ENCODE assay signal across 1 cellular context in the genomic region with DNA sequence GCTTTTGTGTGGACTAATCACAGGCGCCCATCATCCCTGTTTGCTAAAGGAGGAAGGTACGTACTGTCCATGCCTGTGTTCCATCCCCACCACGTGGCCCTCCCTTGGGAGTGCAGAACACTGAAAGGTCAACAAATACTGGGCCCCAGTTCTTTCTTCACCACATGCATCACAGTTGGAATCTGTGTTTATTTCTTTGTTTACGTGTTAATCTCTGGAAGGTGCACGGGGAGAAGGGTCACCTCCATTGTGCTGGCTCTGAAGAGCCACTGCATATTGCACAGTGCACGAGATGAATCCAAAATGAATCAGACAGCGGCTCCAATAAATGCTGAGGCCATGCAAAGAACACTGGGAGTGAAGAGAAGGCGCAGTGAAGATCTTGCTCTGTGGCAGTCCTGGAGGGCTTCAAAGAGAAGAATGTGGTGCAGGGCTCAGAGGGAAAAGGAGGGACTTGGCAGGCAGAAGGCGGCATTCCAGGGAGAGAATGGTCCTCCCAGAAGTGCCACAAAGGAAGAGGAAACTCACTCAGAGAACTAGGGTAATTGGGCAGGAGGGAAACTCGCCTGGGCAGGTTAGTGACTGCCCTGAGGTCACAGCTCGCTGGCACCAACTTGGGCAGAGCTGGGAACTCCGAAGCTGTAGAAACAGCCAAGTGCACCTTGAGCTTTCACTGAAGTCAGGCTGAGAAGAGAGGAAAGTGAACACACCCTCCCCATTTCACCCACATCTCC.
TF ChIP-seq lines count a peak whose summit lies in the region.

No MANE protein-coding gene starts in this region.

TF ChIP-seq in HepG2, 621 proteins besides CTCF, POLR2A, EP300 and RAD21 (continued from another document and continues in another):
- TF ChIP-seq, protein P1, sequence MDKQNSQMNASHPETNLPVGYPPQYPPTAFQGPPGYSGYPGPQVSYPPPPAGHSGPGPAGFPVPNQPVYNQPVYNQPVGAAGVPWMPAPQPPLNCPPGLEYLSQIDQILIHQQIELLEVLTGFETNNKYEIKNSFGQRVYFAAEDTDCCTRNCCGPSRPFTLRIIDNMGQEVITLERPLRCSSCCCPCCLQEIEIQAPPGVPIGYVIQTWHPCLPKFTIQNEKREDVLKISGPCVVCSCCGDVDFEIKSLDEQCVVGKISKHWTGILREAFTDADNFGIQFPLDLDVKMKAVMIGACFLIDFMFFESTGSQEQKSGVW (CRISPR knock-in tag; IDR thresholded peaks at IDR 0.05; ENCODE audit: borderline replicate concordance), result no peak
- no peak for TF ChIP-seq ZSCAN31 (CRISPR knock-in tag; IDR thresholded peaks at IDR 0.05; ENCODE audit: low read depth)
- TF ChIP-seq SYNCRIP (IDR thresholded peaks at IDR 0.05; ENCODE audit: insufficient read depth, low read depth, low read length), result no peak
- peak; percentile 61 for TF ChIP-seq ZBTB38 (CRISPR knock-in tag; IDR thresholded peaks at IDR 0.05)
- TF ChIP-seq ZGPAT (CRISPR knock-in tag; IDR thresholded peaks at IDR 0.05), result peak; percentile 82
- peak in 1 of 2 experiments; percentile 83; a peak in 2 of 4 replicates for TF ChIP-seq KLF16 (CRISPR knock-in tag; IDR thresholded peaks at IDR 0.05)
- TF ChIP-seq TBX2 (CRISPR knock-in tag; IDR thresholded peaks at IDR 0.05; ENCODE audit: borderline replicate concordance), result peak; percentile 64; the same call in 1 of the 2 replicates
- no peak for TF ChIP-seq ZNF710 (CRISPR knock-in tag; IDR thresholded peaks at IDR 0.05; ENCODE audit: borderline replicate concordance)
- TF ChIP-seq SATB2 (CRISPR knock-in tag; IDR thresholded peaks at IDR 0.05), result no peak
- no peak for TF ChIP-seq ZNF510 (CRISPR knock-in tag; IDR thresholded peaks at IDR 0.05; ENCODE audit: low read depth)
- TF ChIP-seq ARNT2 (CRISPR knock-in tag; IDR thresholded peaks at IDR 0.05; ENCODE audit: low read depth), result 0 out of 2 replicates have a peak, but pooled peaks have one; percentile 14
- TF ChIP-seq ZNF589 (CRISPR knock-in tag; conservative IDR thresholded peaks at IDR 0.05), result no peak
- TF ChIP-seq MXI1 (IDR thresholded peaks at IDR 0.05; ENCODE audit: borderline replicate concordance, low read depth, low read length), result peak; percentile 92; the same call in 2 of the 3 replicates
- TF ChIP-seq ZNF225 (CRISPR knock-in tag; IDR thresholded peaks at IDR 0.05), result no peak
- no peak for TF ChIP-seq ADNP (CRISPR knock-in tag; IDR thresholded peaks at IDR 0.05)
- TF ChIP-seq AHDC1 (CRISPR knock-in tag; IDR thresholded peaks at IDR 0.05; ENCODE audit: borderline replicate concordance), result peak; percentile 55; the same call in 1 of the 2 replicates
- TF ChIP-seq ZBTB43 (CRISPR knock-in tag; conservative IDR thresholded peaks at IDR 0.05), result peak; percentile 79; the same call in 1 of the 2 replicates
- peak; percentile 63 for TF ChIP-seq BHLHE40 (IDR thresholded peaks at IDR 0.05; ENCODE audit: low read length)
- peak; percentile 29; the same call in 1 of the 2 replicates for TF ChIP-seq RXRA (CRISPR knock-in tag; IDR thresholded peaks at IDR 0.05)
- 0 out of 2 replicates have a peak, but pooled peaks have one; percentile 39 for TF ChIP-seq KDM3A (CRISPR knock-in tag; IDR thresholded peaks at IDR 0.05; ENCODE audit: low read depth)
- TF ChIP-seq FOXP4 (CRISPR knock-in tag; IDR thresholded peaks at IDR 0.05), result peak; percentile 90
- 0 out of 2 replicates have a peak, but pooled peaks have one; percentile 53 for TF ChIP-seq TP53 (CRISPR knock-in tag; conservative IDR thresholded peaks at IDR 0.05)
- no peak for TF ChIP-seq CHCHD3 (CRISPR knock-in tag; IDR thresholded peaks at IDR 0.05)
- TF ChIP-seq TSC22D2 (CRISPR knock-in tag; IDR thresholded peaks at IDR 0.05; ENCODE audit: borderline replicate concordance), result peak; percentile 43; the same call in 1 of the 2 replicates
- TF ChIP-seq NR2F6 (IDR thresholded peaks at IDR 0.05), result peak; percentile 71
- peak; percentile 86 for TF ChIP-seq NR2F6 (CRISPR knock-in tag; IDR thresholded peaks at IDR 0.05)
- TF ChIP-seq, protein P2, sequence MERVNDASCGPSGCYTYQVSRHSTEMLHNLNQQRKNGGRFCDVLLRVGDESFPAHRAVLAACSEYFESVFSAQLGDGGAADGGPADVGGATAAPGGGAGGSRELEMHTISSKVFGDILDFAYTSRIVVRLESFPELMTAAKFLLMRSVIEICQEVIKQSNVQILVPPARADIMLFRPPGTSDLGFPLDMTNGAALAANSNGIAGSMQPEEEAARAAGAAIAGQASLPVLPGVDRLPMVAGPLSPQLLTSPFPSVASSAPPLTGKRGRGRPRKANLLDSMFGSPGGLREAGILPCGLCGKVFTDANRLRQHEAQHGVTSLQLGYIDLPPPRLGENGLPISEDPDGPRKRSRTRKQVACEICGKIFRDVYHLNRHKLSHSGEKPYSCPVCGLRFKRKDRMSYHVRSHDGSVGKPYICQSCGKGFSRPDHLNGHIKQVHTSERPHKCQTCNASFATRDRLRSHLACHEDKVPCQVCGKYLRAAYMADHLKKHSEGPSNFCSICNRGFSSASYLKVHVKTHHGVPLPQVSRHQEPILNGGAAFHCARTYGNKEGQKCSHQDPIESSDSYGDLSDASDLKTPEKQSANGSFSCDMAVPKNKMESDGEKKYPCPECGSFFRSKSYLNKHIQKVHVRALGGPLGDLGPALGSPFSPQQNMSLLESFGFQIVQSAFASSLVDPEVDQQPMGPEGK (CRISPR knock-in tag; IDR thresholded peaks at IDR 0.05), result peak; percentile 64; the same call in 1 of the 2 replicates
- TF ChIP-seq, protein P3, sequence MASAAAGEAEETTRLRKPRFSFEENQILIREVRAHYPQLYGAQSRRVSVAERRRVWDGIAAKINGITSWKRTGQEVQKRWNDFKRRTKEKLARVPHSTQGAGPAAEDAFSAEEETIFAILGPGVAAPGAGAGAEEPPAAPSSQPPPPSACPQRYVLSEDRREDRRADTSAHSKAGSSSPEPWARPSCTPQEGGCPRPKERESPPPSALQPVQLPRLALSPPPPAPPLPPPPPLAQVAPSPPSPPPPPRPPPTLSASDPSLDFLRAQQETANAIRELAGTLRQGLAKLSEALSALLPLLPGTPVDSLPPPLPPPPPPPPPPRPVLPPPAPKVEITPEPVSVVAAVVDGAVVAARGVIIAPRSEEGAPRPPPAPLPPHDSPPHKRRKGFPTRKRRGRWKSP (CRISPR knock-in tag; IDR thresholded peaks at IDR 0.05), result peak; percentile 42; the same call in 1 of the 2 replicates
- TF ChIP-seq ZSCAN12 (CRISPR knock-in tag; IDR thresholded peaks at IDR 0.05), result no peak; the same call in 1 of the 2 replicates
- TF ChIP-seq GABPB1 (CRISPR knock-in tag; IDR thresholded peaks at IDR 0.05), result peak; percentile 30; the same call in 1 of the 2 replicates
- peak; percentile 81; the same call in 1 of the 2 replicates for TF ChIP-seq ZNF670 (CRISPR knock-in tag; IDR thresholded peaks at IDR 0.05; ENCODE audit: borderline replicate concordance)
- peak; percentile 66; the same call in 1 of the 2 replicates for TF ChIP-seq HOXA5 (CRISPR knock-in tag; IDR thresholded peaks at IDR 0.05)
- TF ChIP-seq SP5 (CRISPR knock-in tag; IDR thresholded peaks at IDR 0.05; ENCODE audit: borderline replicate concordance, low read depth), result peak; percentile 23; the same call in 1 of the 2 replicates
- TF ChIP-seq SPEN (CRISPR knock-in tag; IDR thresholded peaks at IDR 0.05; ENCODE audit: low read depth), result peak; percentile 61; the same call in 1 of the 2 replicates
- peak; percentile 88 for TF ChIP-seq ERF (CRISPR knock-in tag; IDR thresholded peaks at IDR 0.05)
- TF ChIP-seq PHF21A (CRISPR knock-in tag; IDR thresholded peaks at IDR 0.05), result 0 out of 2 replicates have a peak, but pooled peaks have one; percentile 42
- peak; percentile 14; the same call in 1 of the 2 replicates for TF ChIP-seq ZNF747 (CRISPR knock-in tag; IDR thresholded peaks at IDR 0.05; ENCODE audit: borderline replicate concordance)
- TF ChIP-seq MYC (CRISPR knock-in tag; IDR thresholded peaks at IDR 0.05; ENCODE audit: borderline replicate concordance), result peak; percentile 84
- TF ChIP-seq, protein P4, sequence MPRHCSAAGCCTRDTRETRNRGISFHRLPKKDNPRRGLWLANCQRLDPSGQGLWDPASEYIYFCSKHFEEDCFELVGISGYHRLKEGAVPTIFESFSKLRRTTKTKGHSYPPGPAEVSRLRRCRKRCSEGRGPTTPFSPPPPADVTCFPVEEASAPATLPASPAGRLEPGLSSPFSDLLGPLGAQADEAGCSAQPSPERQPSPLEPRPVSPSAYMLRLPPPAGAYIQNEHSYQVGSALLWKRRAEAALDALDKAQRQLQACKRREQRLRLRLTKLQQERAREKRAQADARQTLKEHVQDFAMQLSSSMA (CRISPR knock-in tag; IDR thresholded peaks at IDR 0.05), result 0 out of 2 replicates have a peak, but pooled peaks have one; percentile 6
- TF ChIP-seq ZNF292 (CRISPR knock-in tag; IDR thresholded peaks at IDR 0.05; ENCODE audit: borderline replicate concordance, low read depth), result peak; percentile 16; the same call in 1 of the 2 replicates
- peak; percentile 44; the same call in 1 of the 2 replicates for TF ChIP-seq BCL6 (CRISPR knock-in tag; IDR thresholded peaks at IDR 0.05)
